Comparison of ENCODE assay signal across 8 cellular contexts in genomic region chr10:14837003-14837755, GRCh38. TPM values are rescaled to one million over a fixed set of nuclear protein-coding genes. Genes with fewer than 3 reads are reported as not detected.
DNase-seq lines count a peak whose midpoint lies in the region; ATAC-seq, FAIRE-seq and TF ChIP-seq lines count a peak whose summit lies in the region.

No MANE protein-coding gene starts in this region.

- peaks cover 12 to 22% of the 10 kb centered on the region in 2 donors for H3K36me3 ChIP-seq in kidney (ENCODE audit: control insufficient read depth in 1 of 2, insufficient read depth in 2 of 2, low read length in 2 of 2)

- H3K9ac ChIP-seq in kidney (ENCODE audit: low read length in 2 of 2) = peak overlapping the region; percentile 77 to 94

- H3K4me1 Mint-ChIP-seq in activated T-cell treated with anti-CD3 and anti-CD28 coated beads, Interleukin-2, amount 50 U/mL, for 72 hours (ENCODE audit: low read depth) = peaks cover 26% of the 10 kb centered on the region
- peaks cover 30% of the 10 kb centered on the region for H3K4me1 Mint-ChIP-seq in activated naive CD8-positive, alpha-beta T cell (ENCODE audit: low read depth)

- H3K4me3 Mint-ChIP-seq in activated T-cell treated with anti-CD3 and anti-CD28 coated beads, Interleukin-2, amount 50 U/mL, for 72 hours = peak overlapping the region; percentile 84 to 96
- H3K4me3 Mint-ChIP-seq in activated naive CD8-positive, alpha-beta T cell = peak overlapping the region; percentile 96

- H3K4me1 ChIP-seq in kidney (ENCODE audit: control insufficient read depth in 1 of 2, insufficient read depth in 1 of 2, low read depth in 1 of 2, low read length in 2 of 2) = peaks cover 5 to 12% of the 10 kb centered on the region in 2 donors

- peak overlapping the region; percentile 80 to 91 for H3K4me3 ChIP-seq in kidney (ENCODE audit: low read length in 2 of 2)

- H3K9me3 ChIP-seq in kidney (ENCODE audit: control insufficient read depth in 1 of 2, low read length in 2 of 2) = no peaks in the 10 kb centered on the region

- TF ChIP-seq CTCF in kidney (IDR thresholded peaks at IDR 0.05; ENCODE audit: borderline replicate concordance, extremely low read depth, insufficient read depth) = no peak

- H3K27me3 Mint-ChIP-seq in activated T-cell treated with anti-CD3 and anti-CD28 coated beads, Interleukin-2, amount 50 U/mL, for 72 hours (ENCODE audit: low read depth) = no peaks in the 10 kb centered on the region
- H3K27me3 Mint-ChIP-seq in activated naive CD8-positive, alpha-beta T cell = no peaks in the 10 kb centered on the region

- no peaks in the 10 kb centered on the region for H3K9me3 Mint-ChIP-seq in activated T-cell treated with anti-CD3 and anti-CD28 coated beads, Interleukin-2, amount 50 U/mL, for 72 hours
- no peaks in the 10 kb centered on the region for H3K9me3 Mint-ChIP-seq in activated naive CD8-positive, alpha-beta T cell (ENCODE audit: low read depth)

- no peak for ATAC-seq in activated T-cell treated with anti-CD3 and anti-CD28 coated beads, Interleukin-2, amount 50 U/mL, for 72 hours (replicated peaks in 1 of 2)
- ATAC-seq in GM21360 (IDR thresholded peaks at IDR 0.05; ENCODE audit: unreplicated experiment) (no peak), GM18873 (IDR thresholded peaks at IDR 0.05; ENCODE audit: low FRiP score, unreplicated experiment) (no peak)

- no peak for DNase-seq in activated T-cell treated with anti-CD3 and anti-CD28 coated beads, Interleukin-2, amount 50 U/mL, for 72 hours
- DNase-seq in activated T-cell treated with anti-CD3 and anti-CD28 coated beads, Interleukin-2, amount 50 U/mL, for 1 hour = no peak
- DNase-seq in kidney (no peak), superior temporal gyrus (ENCODE audit: extremely low spot score) (peak; percentile 69), NCI-H1105 treated with DMSO at 0.1 percent for 48 hours (lab: John Stamatoyannopoulos, UW) (no peak)

- intact Hi-C loops in kidney (cut with DNase I) = no loop called here

- H3K27ac Mint-ChIP-seq in activated T-cell treated with anti-CD3 and anti-CD28 coated beads, Interleukin-2, amount 50 U/mL, for 72 hours = peak overlapping the region; percentile 78
- H3K27ac Mint-ChIP-seq in activated naive CD8-positive, alpha-beta T cell = peak overlapping the region; percentile 95

- peak overlapping the region; percentile 92 to 97 for H3K27ac ChIP-seq in kidney (ENCODE audit: low read depth in 2 of 2, low read length in 2 of 2)

- peaks cover 7 to 14% of the 10 kb centered on the region in 2 donors for H3K36me3 Mint-ChIP-seq in activated T-cell treated with anti-CD3 and anti-CD28 coated beads, Interleukin-2, amount 50 U/mL, for 72 hours (ENCODE audit: insufficient read depth in 2 of 2)
- peaks cover 18% of the 10 kb centered on the region for H3K36me3 Mint-ChIP-seq in activated naive CD8-positive, alpha-beta T cell

- no peak for FAIRE-seq in kidney (lab: Jason Lieb, UNC)

RNA-seq across cellular contexts. Expression of gene CDNF, which starts 0.7 kb away (rescaled TPM):
- 1 to 10 TPM; 2.9 to 3.2 TPM for total RNA-seq in activated T-cell treated with anti-CD3 and anti-CD28 coated beads, Interleukin-2, amount 50 U/mL, for 72 hours
- total RNA-seq in kidney = 2.1 TPM
- polyA plus RNA-seq in kidney (ENCODE audit: insufficient read depth, low read depth, low replicate concordance) = 2.3 TPM

RNA-seq across cellular contexts. Expression of gene HSPA14, which starts 0.9 kb away (rescaled TPM):
- total RNA-seq in activated T-cell treated with anti-CD3 and anti-CD28 coated beads, Interleukin-2, amount 50 U/mL, for 72 hours = 10 to 100 TPM; 22.3 to 32.0 TPM
- total RNA-seq in kidney = 10.4 TPM
- 9.7 TPM for polyA plus RNA-seq in kidney (ENCODE audit: insufficient read depth, low read depth, low replicate concordance)

RNA-seq across cellular contexts. Expression of gene MSANTD7, which starts 0.9 kb away (rescaled TPM):
- 10 to 100 TPM; 19.8 to 26.3 TPM for total RNA-seq in activated T-cell treated with anti-CD3 and anti-CD28 coated beads, Interleukin-2, amount 50 U/mL, for 72 hours
- 9.5 TPM for total RNA-seq in kidney
- 2.8 TPM for polyA plus RNA-seq in kidney (ENCODE audit: insufficient read depth, low read depth, low replicate concordance)

RNA-seq across cellular contexts. Expression of gene SUV39H2, which starts 41.5 kb away (rescaled TPM):
- 10 to 100 TPM; 16.9 to 18.5 TPM for total RNA-seq in activated T-cell treated with anti-CD3 and anti-CD28 coated beads, Interleukin-2, amount 50 U/mL, for 72 hours
- total RNA-seq in kidney = 5.1 TPM
- polyA plus RNA-seq in kidney (ENCODE audit: insufficient read depth, low read depth, low replicate concordance) = 3.8 TPM
